In the genomic region with DNA sequence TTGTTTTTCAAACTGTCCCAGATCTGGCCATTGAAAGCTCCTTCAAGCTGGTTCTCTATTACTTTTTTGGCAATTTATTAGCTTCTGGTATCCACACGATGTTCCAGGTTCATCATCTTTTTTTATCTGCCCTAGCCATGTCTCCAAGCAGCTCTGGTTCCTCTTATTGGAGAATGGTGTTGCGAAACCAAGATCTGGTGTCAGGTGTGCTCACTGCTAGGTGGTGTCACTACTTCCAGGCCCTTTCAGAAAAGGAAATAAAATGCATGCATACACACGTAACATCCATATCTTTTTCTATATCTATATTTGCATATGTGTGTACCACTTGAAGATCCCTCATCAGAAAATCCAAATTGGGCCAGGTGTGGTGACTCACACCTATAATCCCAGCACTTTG, we compare ENCODE assay signal across 15 cellular contexts.
"Had no signal": no experiment of that assay in that cellular context is flagged by ENCODE, and none has a peak within 500 bp of the region (broad histone marks: within the 10 kb centered on the region; RNA-seq: fewer than 3 reads in every experiment).

No MANE protein-coding gene starts in this region.

- H3K4me3 Mint-ChIP-seq: naive thymus-derived CD4-positive, alpha-beta T cell had no signal

- H3K4me3 ChIP-seq: dorsolateral prefrontal cortex, esophagus squamous epithelium, lung, thyroid gland, uterus had no signal

- H3K9me3 Mint-ChIP-seq: naive thymus-derived CD4-positive, alpha-beta T cell had no signal

- H3K4me1 ChIP-seq: uterus had no signal

- ATAC-seq: left colon; naive thymus-derived CD4-positive, alpha-beta T cell; right cardiac atrium had no signal

- H3K27me3 ChIP-seq: dorsolateral prefrontal cortex, esophagus squamous epithelium, thyroid gland, uterus had no signal

- H3K36me3 ChIP-seq: esophagus squamous epithelium, thyroid gland, uterus had no signal

- DNase-seq: activated CD4-positive, alpha-beta T cell treated with anti-CD3 and anti-CD28 coated beads for 48 hours; activated effector memory CD4-positive, alpha-beta T cell treated with Interleukin-2 at 50 U/mL for 16 hours; activated T-cell treated with anti-CD3 and anti-CD28 coated beads for 4 hours; aorta; dorsolateral prefrontal cortex; esophagus squamous epithelium; foreskin fibroblast; left colon; naive thymus-derived CD4-positive, alpha-beta T cell; nucleus accumbens; right cardiac atrium; small intestine; thyroid gland; uterus had no signal

- H3K27me3 Mint-ChIP-seq: naive thymus-derived CD4-positive, alpha-beta T cell had no signal

- H3K9me3 ChIP-seq: esophagus squamous epithelium, thyroid gland, uterus had no signal
